In the genomic region with DNA sequence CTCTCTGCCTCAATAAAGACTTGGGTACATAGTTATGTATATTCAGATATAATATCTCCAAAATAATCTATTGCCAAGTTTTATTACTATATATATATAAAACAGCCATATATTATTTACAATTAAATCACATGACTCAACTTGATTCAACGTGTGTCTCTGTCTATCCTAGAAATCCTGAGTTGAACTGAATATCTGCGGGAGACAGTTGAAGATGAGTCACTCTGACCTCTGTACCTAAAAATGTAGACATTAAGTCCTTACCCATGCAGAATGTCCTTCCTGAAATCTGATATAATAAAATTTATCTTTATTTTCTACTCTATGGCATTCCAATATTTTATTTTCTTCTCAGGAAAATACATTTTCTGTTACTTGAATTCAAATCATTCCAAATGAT, we compare ENCODE assay signal across 16 cellular contexts.
DNase-seq lines count a peak whose midpoint lies in the region; ATAC-seq and TF ChIP-seq lines count a peak whose summit lies in the region.
"Had no signal": no experiment of that assay in that cellular context is flagged by ENCODE, and none has a peak within 500 bp of the region (broad histone marks: within the 10 kb centered on the region; RNA-seq: fewer than 3 reads in every experiment).

No MANE protein-coding gene starts in this region.

- H3K36me3 ChIP-seq in mammary epithelial cell (ENCODE audit: insufficient read depth, low read length), result no peaks in the 10 kb centered on the region
- H3K36me3 ChIP-seq in SJCRH30, result no peaks in the 10 kb centered on the region
- H3K36me3 ChIP-seq: BLaER1, HAP-1 had no signal

- H3K27me3 ChIP-seq in mammary epithelial cell (ENCODE audit: insufficient read depth, low read length), result no peaks in the 10 kb centered on the region
- H3K27me3 ChIP-seq in SJCRH30, result no peaks in the 10 kb centered on the region
- H3K27me3 ChIP-seq: BLaER1 had no signal

- POLR2A ChIA-PET in MCF 10A (lab: Yijun Ruan, JAX), result no interaction called here

- H3K4me1 ChIP-seq in mammary epithelial cell (ENCODE audit: insufficient read depth, low read length) (no peaks in the 10 kb centered on the region), SJCRH30 (no peaks in the 10 kb centered on the region)
- H3K4me1 ChIP-seq: BLaER1 had no signal

- dilution Hi-C loops in mammary epithelial cell (cut with HindIII; ENCODE audit: low sequenced_read_pairs), result no loop called here

- no peak for TF ChIP-seq CTCF in MCF 10A (IDR thresholded peaks at IDR 0.05; ENCODE audit: unreplicated experiment)
- TF ChIP-seq CTCF in mammary epithelial cell (conservative IDR thresholded peaks at IDR 0.05 in 1 of 2, IDR thresholded peaks at IDR 0.05 in 1 of 2; ENCODE audit: extremely low read depth in 1 of 2, insufficient read depth in 1 of 2, low read depth in 1 of 2, low read length in 2 of 2), result no peak
- TF ChIP-seq CTCF in epithelial cell of esophagus (IDR thresholded peaks at IDR 0.05; ENCODE audit: insufficient read depth, low read depth, low read length, missing control alignments), result no peak

- no peak overlapping the region for H3K4me3 Mint-ChIP-seq in MCF 10A (ENCODE audit: unreplicated experiment)
- H3K4me3 Mint-ChIP-seq: HFFc6, IgD-negative memory B cell had no signal

- ATAC-seq in HG03432 (IDR thresholded peaks at IDR 0.05; ENCODE audit: unreplicated experiment), result no peak

- no peaks in the 10 kb centered on the region for H3K9me3 Mint-ChIP-seq in MCF 10A (ENCODE audit: unreplicated experiment)

- H3K9me3 ChIP-seq in mammary epithelial cell (replicated peaks; ENCODE audit: insufficient read depth, low read length) (no peaks in the 10 kb centered on the region), SJCRH30 (replicated peaks) (no peaks in the 10 kb centered on the region)
- H3K9me3 ChIP-seq: BLaER1, HAP-1 had no signal

- DNase-seq in MCF 10A (ENCODE audit: unreplicated experiment), result peak; percentile 24
- DNase-seq in mammary epithelial cell, result no peak
- DNase-seq in RKO (ENCODE audit: low spot score), result peak; percentile 18
- DNase-seq in epithelial cell of esophagus (ENCODE audit: low read depth), result peak; percentile 61
- no peak for DNase-seq in SJCRH30
- DNase-seq in H4 (ENCODE audit: low spot score), result no peak
- DNase-seq in activated CD4-positive, alpha-beta T cell treated with anti-CD3 and anti-CD28 coated beads for 48 hours, result no peak
- DNase-seq: AML-193, DMS53, GF-D8, HFFc6 had no signal

- no peaks in the 10 kb centered on the region for H3K4me1 Mint-ChIP-seq in MCF 10A (ENCODE audit: insufficient read depth, unreplicated experiment)
- H3K4me1 Mint-ChIP-seq: IgD-negative memory B cell had no signal

- H3K36me3 Mint-ChIP-seq in MCF 10A (ENCODE audit: insufficient read depth, unreplicated experiment), result no peaks in the 10 kb centered on the region
- H3K36me3 Mint-ChIP-seq: IgD-negative memory B cell had no signal

- H3K27ac Mint-ChIP-seq in MCF 10A (ENCODE audit: low read depth, unreplicated experiment), result no peak overlapping the region
- H3K27ac Mint-ChIP-seq: HFFc6, IgD-negative memory B cell had no signal

- in situ Hi-C loops in mammary epithelial cell (cut with MboI; ENCODE audit: low sequenced_read_pairs in 2 of 2), result no loop called here

- H3K27ac ChIP-seq in mammary epithelial cell (ENCODE audit: insufficient read depth, low read depth, low read length) (no peak overlapping the region), SJCRH30 (no peak overlapping the region)
- H3K27ac ChIP-seq: 22Rv1, BLaER1 had no signal

- H3K4me3 ChIP-seq in mammary epithelial cell (replicated peaks in 1 of 3; ENCODE audit: insufficient read depth in 1 of 3, low read depth in 2 of 3, low read length in 3 of 3) (no peak overlapping the region), epithelial cell of esophagus (ENCODE audit: low read length) (no peak overlapping the region), SJCRH30 (no peak overlapping the region)
- H3K4me3 ChIP-seq: BLaER1, HAP-1 had no signal

- H3K27me3 Mint-ChIP-seq in MCF 10A (ENCODE audit: insufficient read depth, unreplicated experiment), result no peaks in the 10 kb centered on the region
- H3K27me3 Mint-ChIP-seq: IgD-negative memory B cell had no signal

- no peaks in the 10 kb centered on the region for H3K79me2 ChIP-seq in mammary epithelial cell (ENCODE audit: insufficient read depth, low read length)

- H3K4me2 ChIP-seq in mammary epithelial cell (ENCODE audit: insufficient read depth, low read depth, low read length), result no peak overlapping the region
- H3K4me2 ChIP-seq: BLaER1 had no signal

- CTCF ChIA-PET in MCF 10A (lab: Yijun Ruan, JAX), result interaction anchor here (0.5 to 1.4 kb wide), 2 partner anchors 80 to 213 kb away, joined by 3 to 6 read pairs; no protein-coding TSS in a partner anchor
- CTCF ChIA-PET in mammary epithelial cell (lab: Charles Lee; ENCODE audit: low non-redundant PET), result interaction anchor here (0.6 kb wide), 1 partner anchor 26 kb away, joined by 3 read pairs; no protein-coding TSS in a partner anchor

- no peaks in the 10 kb centered on the region for H4K20me1 ChIP-seq in mammary epithelial cell (ENCODE audit: insufficient read depth, low read length)
- H4K20me1 ChIP-seq: BLaER1 had no signal

- no peak overlapping the region for H3K9ac ChIP-seq in mammary epithelial cell (ENCODE audit: insufficient read depth, low read length)
- H3K9ac ChIP-seq: BLaER1 had no signal

- WGBS in mammary epithelial cell (ENCODE audit: low coverage, missing lambda C conversion rate), result 63% methylated on average over 2 of the region's 2 CpGs

- BruUV-seq in MCF 10A (replicated peaks; lab: Mats Ljungman, UMichigan) (no TSS peak), mammary epithelial cell (replicated peaks; lab: Mats Ljungman, UMichigan) (no TSS peak)

- intact Hi-C loops in MCF 10A (cut with micrococcal nuclease) (no loop called here), mammary epithelial cell (cut with micrococcal nuclease) (no loop called here)

- H2AFZ ChIP-seq in mammary epithelial cell (ENCODE audit: low read depth, low read length), result no peak overlapping the region

Comparison
In these comparisons a context has a peak if more than half of its experiments do, and no peak if none do; other contexts are left out.
1. DNase-seq: peak in MCF 10A (single experiment), RKO (single experiment) and epithelial cell of esophagus (single experiment); none in mammary epithelial cell (single experiment), SJCRH30 (0 of 2), H4 (single experiment) and activated CD4-positive, alpha-beta T cell treated with anti-CD3 and anti-CD28 coated beads for 48 hours (single experiment).